ENCODE assay signal across 8 cellular contexts in the genomic region with DNA sequence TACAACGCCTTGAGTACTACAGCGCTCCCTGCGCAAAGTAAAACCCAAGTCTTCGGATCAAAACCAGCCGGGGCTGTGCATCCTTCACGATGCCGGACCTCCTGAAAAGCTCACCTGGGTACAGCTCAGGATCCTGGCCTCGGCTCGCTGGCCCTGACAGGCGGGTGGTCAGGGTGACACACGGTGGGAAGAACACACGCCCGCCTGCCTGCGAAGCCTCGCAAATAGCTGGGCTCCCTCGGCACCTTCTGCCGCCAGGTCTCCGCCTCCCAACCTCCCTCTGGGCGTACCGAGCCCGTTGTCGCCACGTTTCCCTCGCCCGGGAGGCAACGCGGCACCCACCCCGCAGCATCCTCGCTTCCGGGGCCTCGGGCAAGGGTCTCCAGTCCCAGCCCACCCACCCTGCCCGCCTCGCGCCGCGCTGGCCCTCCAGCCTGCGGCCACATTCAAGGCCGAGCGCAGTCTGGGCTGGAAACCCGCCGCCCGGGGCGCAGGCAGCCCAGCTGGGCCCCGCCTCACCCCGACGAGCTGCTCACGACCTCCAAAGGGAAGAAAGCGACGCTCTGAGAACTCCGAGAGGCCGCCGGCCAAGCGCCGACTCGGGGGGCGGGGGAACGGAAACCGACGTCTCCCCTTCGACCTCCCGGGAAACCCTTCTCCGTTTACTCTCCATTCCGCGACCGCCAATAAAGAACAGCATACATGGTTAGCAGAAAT. TPM values are rescaled to one million over a fixed set of nuclear protein-coding genes. Genes with fewer than 3 reads are reported as not detected.
A peak's percentile ranks its signal among the peaks of the same experiment; 100 is the strongest.
DNase-seq lines count a peak whose midpoint lies in the region; ATAC-seq lines count a peak whose summit lies in the region.

No MANE protein-coding gene starts in this region.

- WGBS in mesodermal cell (ENCODE audit: insufficient coverage in 2 of 2), 2 experiments = 0 to 1% methylated on average over 40 to 60 of the region's 65 CpGs

- H3K4me3 ChIP-seq in endocrine pancreas (ENCODE audit: control insufficient read depth, insufficient read depth, low read length) (peak overlapping the region; percentile 80), mesodermal cell (ENCODE audit: extremely low read depth, insufficient read depth, low read length, poor library complexity, severe bottlenecking) (peak overlapping the region; percentile 71)

- peak overlapping the region; percentile 82 for H3K9ac ChIP-seq in endocrine pancreas (ENCODE audit: control insufficient read depth, insufficient read depth, low read length)

- H3K4me1 ChIP-seq in endocrine pancreas (ENCODE audit: control insufficient read depth, insufficient read depth, low read length) = peaks cover 21% of the 10 kb centered on the region
- no peaks in the 10 kb centered on the region for H3K4me1 ChIP-seq in mesodermal cell (ENCODE audit: control insufficient read depth, insufficient read depth, low read length, poor library complexity, severe bottlenecking)

- ATAC-seq in HG02970 (IDR thresholded peaks at IDR 0.05; ENCODE audit: low FRiP score, unreplicated experiment) = peak; percentile 14

- DNase-seq in DMS 273 (lab: John Stamatoyannopoulos, UW; ENCODE audit: unreplicated experiment) (peak; percentile 74), DMS 273 treated with DMSO at 0.1 percent for 48 hours (lab: John Stamatoyannopoulos, UW) (no peak), NOMO-1 (lab: John Stamatoyannopoulos, UW; ENCODE audit: unreplicated experiment in 2 of 2) (peak; percentile 33 to 62)
- peak; percentile 23 for DNase-seq in activated CD8-positive, alpha-beta memory T cell treated with anti-CD3 and anti-CD28 coated beads, Interleukin-2, amount 50 U/mL, for 24 hours (ENCODE audit: extremely low read depth)
- DNase-seq in stimulated activated CD8-positive, alpha-beta memory T cell treated with anti-CD3 and anti-CD28 coated beads, Interleukin-15, amount 100 ng/mL, for 4 hours (ENCODE audit: low read depth in 2 of 2) = peak; percentile 26 to 43

- no peaks in the 10 kb centered on the region for H3K27me3 ChIP-seq in endocrine pancreas (ENCODE audit: control insufficient read depth, insufficient read depth, low read length)

- H3K36me3 ChIP-seq in endocrine pancreas (ENCODE audit: control insufficient read depth, insufficient read depth, low read length) (no peaks in the 10 kb centered on the region), mesodermal cell (ENCODE audit: control insufficient read depth, insufficient read depth, low read length) (no peaks in the 10 kb centered on the region)

- peak overlapping the region; percentile 98 for H3K27ac ChIP-seq in mesodermal cell (ENCODE audit: low read depth, low read length, severe bottlenecking)

- H3K9me3 ChIP-seq in endocrine pancreas (ENCODE audit: control insufficient read depth, low read length) = no peaks in the 10 kb centered on the region
- no peaks in the 10 kb centered on the region for H3K9me3 ChIP-seq in mesodermal cell (ENCODE audit: control insufficient read depth, low read length)

RNA-seq across cellular contexts. Expression of a gene that starts 0.5 kb away (rescaled TPM):
- polyA plus RNA-seq in mesodermal cell (2013, experiment 1 of 2) = 12.5 TPM
- polyA plus RNA-seq in mesodermal cell (2013, experiment 2 of 2) = 10.3 TPM
